ENCODE assay signal across 9 cellular contexts in genomic region chr19:44845612-44846454, GRCh38. TPM values are rescaled to one million over a fixed set of nuclear protein-coding genes. Genes with fewer than 3 reads are reported as not detected.
DNase-seq lines count a peak whose midpoint lies in the region; ATAC-seq and TF ChIP-seq lines count a peak whose summit lies in the region.
"Had no signal": no experiment of that assay in that cellular context is flagged by ENCODE, and none has a peak within 500 bp of the region (broad histone marks: within the 10 kb centered on the region; RNA-seq: fewer than 3 reads in every experiment).

TSS of gene NECTIN2 (plus strand) at chr19:44846297. CDS start at chr19:44846526, 229 bp downstream.

- ATAC-seq in CD4-positive, alpha-beta T cell (ENCODE audit: poor library complexity): peak; percentile 68
- ATAC-seq in HG02798 (IDR thresholded peaks at IDR 0.05; ENCODE audit: poor library complexity, unreplicated experiment): peak; percentile 42
- no peak for ATAC-seq in HG02588 (IDR thresholded peaks at IDR 0.05; ENCODE audit: unreplicated experiment)

- H3K36me3 ChIP-seq in kidney epithelial cell (ENCODE audit: control insufficient read depth, insufficient read depth, low read length): peaks cover 2% of the 10 kb centered on the region

- peak; percentile 30 to 71 (median 59) for DNase-seq in CD4-positive, alpha-beta T cell
- DNase-seq in NCI-H446 treated with DMSO at 0.1 percent for 48 hours (lab: John Stamatoyannopoulos, UW) (peak; percentile 46), cerebellum (ENCODE audit: low spot score) (peak; percentile 62), kidney epithelial cell (ENCODE audit: low read depth) (peak; percentile 82)
- DNase-seq in activated CD4-positive, alpha-beta T cell treated with anti-CD3 and anti-CD28 coated beads for 24 hours (ENCODE audit: low read depth in 2 of 2): peak; percentile 76 to 97
- DNase-seq in stimulated activated CD4-positive, alpha-beta T cell treated with anti-CD3 and anti-CD28 coated beads, Interleukin-12 subunit alpha, Interleukin-12 subunit beta, amount 100 ng/mL, for 48 hours (ENCODE audit: low read depth in 2 of 3, low spot score in 1 of 3): peak; percentile 86 to 97 (median 94)

- H3K9me3 Mint-ChIP-seq in CD4-positive, alpha-beta T cell: no peaks in the 10 kb centered on the region

- peaks cover 34% of the 10 kb centered on the region for H3K4me1 Mint-ChIP-seq in CD4-positive, alpha-beta T cell (ENCODE audit: low read depth)

- no peak for TF ChIP-seq CTCF in CD4-positive, alpha-beta T cell (IDR thresholded peaks at IDR 0.05)
- peak; percentile 82 for TF ChIP-seq CTCF in kidney epithelial cell (IDR thresholded peaks at IDR 0.05; ENCODE audit: insufficient read depth, low read length, poor library complexity, severe bottlenecking)

- H3K27ac Mint-ChIP-seq in CD4-positive, alpha-beta T cell: peak within 1 kb of the TSS; percentile 49

- H3K36me3 Mint-ChIP-seq in CD4-positive, alpha-beta T cell (ENCODE audit: low read depth): no peaks in the 10 kb centered on the region

- peaks cover 20% of the 10 kb centered on the region for H3K27me3 ChIP-seq in CD4-positive, alpha-beta T cell (ENCODE audit: control insufficient read depth, insufficient read depth, low read length)
- H3K27me3 ChIP-seq in kidney epithelial cell (ENCODE audit: control insufficient read depth, insufficient read depth, low read length): no peaks in the 10 kb centered on the region

- CTCF ChIA-PET in CD4-positive, alpha-beta T cell (lab: Charles Lee): interaction anchor here (0.7 to 1.0 kb wide), 3 partner anchors 38 to 122 kb away, joined by 3 to 4 read pairs (median 3); partner anchors contain the start of gene TOMM40

- intact Hi-C loops in CD4-positive, alpha-beta T cell (cut with DNase I, micrococcal nuclease): loop anchor here (1.0 to 5.0 kb wide), 4 partner anchors 46 to 124 kb away; no protein-coding TSS in a partner anchor

- H3K9me3 ChIP-seq in CD4-positive, alpha-beta T cell (ENCODE audit: control insufficient read depth, low read length): no peaks in the 10 kb centered on the region

- no peak within 1 kb of the TSS for H3K27ac ChIP-seq in CD4-positive, alpha-beta T cell (ENCODE audit: low read depth, low read length)

- peaks cover 21% of the 10 kb centered on the region for H3K27me3 Mint-ChIP-seq in CD4-positive, alpha-beta T cell

- peak within 1 kb of the TSS; percentile 83 for H3K4me3 ChIP-seq in kidney epithelial cell (ENCODE audit: low read depth, low read length)

- POLR2A ChIA-PET in CD4-positive, alpha-beta T cell (lab: Charles Lee): interaction anchor here (1.0 kb wide), 1 partner anchor 233 kb away, joined by 3 read pairs; no protein-coding TSS in a partner anchor

- H3K4me3 Mint-ChIP-seq in CD4-positive, alpha-beta T cell: peak within 1 kb of the TSS; percentile 85

RNA-seq across cellular contexts. Expression of gene NECTIN2, which starts in this region (rescaled TPM):
- total RNA-seq in CD4-positive, alpha-beta T cell: 1 to 10 TPM; 1.8 to 1.9 TPM
- total RNA-seq in cerebellum (22.5 TPM), kidney epithelial cell (240 and 243 TPM in 2 replicates)
- total RNA-seq: T-helper 2 cell treated with Interferon-gamma antibody and Interleukin-4, amounts not matched to agents 100 ng/mL and 5 ng/mL, for 36 hours had no signal

Comparison
In these comparisons a context has a peak if more than half of its experiments do, and no peak if none do; other contexts are left out.
1. RNA of gene NECTIN2 (total RNA-seq): 240 to 243 TPM in kidney epithelial cell; 22.5 TPM in cerebellum (single experiment) and 1.8 to 1.9 TPM in CD4-positive, alpha-beta T cell; every median in the first group is over 10 times any median in the second.
2. Peak in every context shown above with its lines, with median percentiles within 50 percentile points of each other: DNase-seq.